8 cellular contexts compared by ENCODE assay signal in the genomic region with DNA sequence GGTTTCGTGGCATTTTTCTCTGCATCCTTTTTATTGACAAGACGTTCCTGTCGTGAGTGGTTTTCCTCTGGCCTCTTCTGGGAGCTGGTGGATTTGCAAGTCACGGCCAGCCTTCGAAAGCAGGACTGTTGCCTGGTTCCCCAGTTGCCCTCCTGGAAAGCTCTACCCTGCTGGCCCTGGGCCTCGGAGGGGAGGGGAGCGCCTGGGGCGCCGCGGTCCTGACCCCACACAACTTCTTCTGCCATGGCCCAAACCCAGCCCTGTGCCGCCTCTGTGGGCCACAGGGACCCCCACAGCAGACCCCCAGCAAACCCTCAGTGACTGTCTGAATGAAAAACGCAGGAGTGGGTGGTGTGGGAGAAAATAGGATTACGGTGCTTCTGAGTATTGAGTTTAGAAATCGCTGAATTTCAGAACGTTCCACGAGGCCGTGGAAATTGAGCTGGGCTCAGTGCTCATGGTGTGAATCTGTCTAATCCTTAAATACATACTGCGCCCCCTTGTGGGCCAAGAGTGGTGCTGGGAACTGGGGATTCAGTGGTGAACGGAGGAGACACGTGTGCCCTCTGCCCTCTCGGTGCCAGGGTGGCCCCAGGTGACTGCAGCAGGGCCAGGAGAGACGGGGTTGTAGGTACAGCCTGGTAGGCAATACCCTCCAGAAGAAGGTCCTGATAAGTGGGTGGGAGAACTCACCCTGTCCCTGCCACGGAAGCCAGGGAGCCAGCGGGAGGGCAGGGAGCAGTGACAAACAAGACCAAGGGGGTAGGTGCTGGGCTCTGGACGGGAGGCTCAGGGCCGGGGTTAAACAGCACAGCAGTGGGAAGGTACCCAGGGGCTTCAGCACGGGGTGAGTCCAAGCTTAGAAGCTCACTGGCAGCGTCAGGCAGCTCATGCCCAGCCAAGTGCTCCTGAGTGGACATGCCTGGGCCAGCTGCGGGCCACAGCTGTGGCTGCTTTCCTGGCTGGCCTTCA.
DNase-seq lines count a peak whose midpoint lies in the region; ATAC-seq lines count a peak whose summit lies in the region.

No MANE protein-coding gene starts in this region.

- peaks cover 55% of the 10 kb centered on the region for H3K4me1 Mint-ChIP-seq in activated naive CD8-positive, alpha-beta T cell (ENCODE audit: low read depth)

- intact Hi-C loops in left cardiac atrium (cut with DNase I) = no loop called here

- no peaks in the 10 kb centered on the region for H3K9me3 Mint-ChIP-seq in activated naive CD8-positive, alpha-beta T cell (ENCODE audit: low read depth)

- H3K4me3 Mint-ChIP-seq in activated naive CD8-positive, alpha-beta T cell = peak overlapping the region; percentile 71

- ATAC-seq in left cardiac atrium (peak; percentile 69 to 82), HG02763 (IDR thresholded peaks at IDR 0.05; ENCODE audit: unreplicated experiment) (no peak), HG02610 (IDR thresholded peaks at IDR 0.05; ENCODE audit: unreplicated experiment) (no peak)

- no peaks in the 10 kb centered on the region for H3K27me3 Mint-ChIP-seq in activated naive CD8-positive, alpha-beta T cell

- H3K27ac Mint-ChIP-seq in activated naive CD8-positive, alpha-beta T cell = peak overlapping the region; percentile 81

- H3K36me3 Mint-ChIP-seq in activated naive CD8-positive, alpha-beta T cell = peaks cover 2% of the 10 kb centered on the region

- DNase-seq in DMS53 (lab: John Stamatoyannopoulos, UW) = peak; percentile 78
- DNase-seq in LoVo (ENCODE audit: low spot score) = peak; percentile 57
- DNase-seq in SKM-1 (lab: John Stamatoyannopoulos, UW; ENCODE audit: unreplicated experiment) = peak; percentile 69
- DNase-seq in left cardiac atrium = peak; percentile 81
- DNase-seq in renal cortical epithelial cell (ENCODE audit: low read depth) = peak; percentile 50

Comparison
In these comparisons a context has a peak if more than half of its experiments do, and no peak if none do; other contexts are left out.
1. ATAC-seq: peak in left cardiac atrium (2 of 2); none in HG02763 (single experiment) and HG02610 (single experiment).
2. Peak in every context shown above with its lines, with median percentiles within 50 percentile points of each other: DNase-seq.